Comparison of ENCODE assay signal across 9 cellular contexts in genomic region chr10:4770766-4771553, GRCh38. TPM values are rescaled to one million over a fixed set of nuclear protein-coding genes. Genes with fewer than 3 reads are reported as not detected.
DNase-seq lines count a peak whose midpoint lies in the region; ATAC-seq and TF ChIP-seq lines count a peak whose summit lies in the region.
"Had no signal": no experiment of that assay in that cellular context is flagged by ENCODE, and none has a peak within 500 bp of the region (broad histone marks: within the 10 kb centered on the region; RNA-seq: fewer than 3 reads in every experiment).

No MANE protein-coding gene starts in this region.

- DNase-seq in COLO829 (ENCODE audit: low spot score) (peak; percentile 81), NAMALWA (ENCODE audit: low spot score) (peak; percentile 10), mammary epithelial cell (peak; percentile 94), lung (ENCODE audit: low spot score) (no peak), GM13976 (ENCODE audit: low spot score) (no peak)
- no peak for DNase-seq in activated naive CD4-positive, alpha-beta T cell treated with Interleukin-2 at 50 U/mL for 16 hours

- TF ChIP-seq CTCF in mammary epithelial cell (conservative IDR thresholded peaks at IDR 0.05 in 1 of 2, IDR thresholded peaks at IDR 0.05 in 1 of 2; ENCODE audit: extremely low read depth in 1 of 2, insufficient read depth in 1 of 2, low read depth in 1 of 2, low read length in 2 of 2) (peak in 1 of 2 donors; percentile 43), lung (IDR thresholded peaks at IDR 0.05; ENCODE audit: control extremely low read depth, extremely low read depth) (no peak), GM13976 (IDR thresholded peaks at IDR 0.05; ENCODE audit: borderline replicate concordance, control extremely low read depth, extremely low read depth, insufficient read depth, missing control alignments) (no peak)

- in situ Hi-C loops in mammary epithelial cell (cut with MboI; ENCODE audit: low sequenced_read_pairs in 2 of 2) (loop anchor here (25.0 kb wide), 4 partner anchors 109 to 1534 kb away; no protein-coding TSS in a partner anchor), GM13976 (cut with MboI; ENCODE audit: low sequenced_read_pairs, unreplicated experiment) (loop anchor here (25.0 kb wide), 1 partner anchor 1534 kb away; no protein-coding TSS in a partner anchor)

- H3K27me3 ChIP-seq in mammary epithelial cell (ENCODE audit: insufficient read depth, low read length) (no peaks in the 10 kb centered on the region), lung (ENCODE audit: control insufficient read depth, insufficient read depth) (no peaks in the 10 kb centered on the region)

- H3K9me3 ChIP-seq in mammary epithelial cell (replicated peaks; ENCODE audit: insufficient read depth, low read length) (no peaks in the 10 kb centered on the region), lung (ENCODE audit: control insufficient read depth in 2 of 2, insufficient read depth in 1 of 2, low read length in 1 of 2) (no peaks in the 10 kb centered on the region)
- H3K9me3 ChIP-seq: HAP-1 had no signal

- H3K79me2 ChIP-seq in mammary epithelial cell (ENCODE audit: insufficient read depth, low read length): no peaks in the 10 kb centered on the region

- CTCF ChIA-PET in mammary epithelial cell (lab: Charles Lee; ENCODE audit: low non-redundant PET): interaction anchor here (0.6 kb wide), 1 partner anchor 210 kb away, joined by 3 read pairs; no protein-coding TSS in a partner anchor

- no peaks in the 10 kb centered on the region for H4K20me1 ChIP-seq in mammary epithelial cell (ENCODE audit: insufficient read depth, low read length)

- peak overlapping the region; percentile 94 for H3K9ac ChIP-seq in mammary epithelial cell (ENCODE audit: insufficient read depth, low read length)

- 3% methylated on average over 3 of the region's 3 CpGs for WGBS in mammary epithelial cell (ENCODE audit: low coverage, missing lambda C conversion rate)
- WGBS in lung, 2 donors: 17% methylated on average over 3 of the region's 3 CpGs

- H3K4me1 ChIP-seq in mammary epithelial cell (ENCODE audit: insufficient read depth, low read length) (peaks cover 50% of the 10 kb centered on the region), lung (ENCODE audit: control insufficient read depth in 2 of 2, insufficient read depth in 2 of 2, low read length in 2 of 2) (peaks cover 0 to 10% of the 10 kb centered on the region in 2 donors)
- H3K4me1 ChIP-seq: HAP-1 had no signal

- ATAC-seq in lung (ENCODE audit: insufficient read depth, low FRiP score) (peak; percentile 81), HG03280 (IDR thresholded peaks at IDR 0.05; ENCODE audit: unreplicated experiment) (no peak), GM21526 (IDR thresholded peaks at IDR 0.05; ENCODE audit: low FRiP score, unreplicated experiment) (no peak)

- peak overlapping the region in 1 of 3 experiments; percentile 6 for H3K4me3 ChIP-seq in mammary epithelial cell (replicated peaks in 1 of 3; ENCODE audit: insufficient read depth in 1 of 3, low read depth in 2 of 3, low read length in 3 of 3)
- no peak overlapping the region for H3K4me3 ChIP-seq in lung
- H3K4me3 ChIP-seq: HAP-1 had no signal

- intact Hi-C loops in mammary epithelial cell (cut with micrococcal nuclease): loop anchor here (1.0 to 10.0 kb wide), 7 partner anchors 44 to 1574 kb away; partner anchors contain the start of gene KLF6

- BruUV-seq in mammary epithelial cell (replicated peaks; lab: Mats Ljungman, UMichigan): TSS peak; percentile 79

- H3K4me2 ChIP-seq in mammary epithelial cell (ENCODE audit: insufficient read depth, low read depth, low read length): peak overlapping the region; percentile 75

- dilution Hi-C loops in mammary epithelial cell (cut with HindIII; ENCODE audit: low sequenced_read_pairs): loop anchor here (25.0 kb wide), 1 partner anchor 1559 kb away; no protein-coding TSS in a partner anchor

- H3K36me3 ChIP-seq in mammary epithelial cell (ENCODE audit: insufficient read depth, low read length) (no peaks in the 10 kb centered on the region), lung (ENCODE audit: control insufficient read depth in 2 of 2, insufficient read depth in 2 of 2, low read length in 2 of 2) (no peaks in the 10 kb centered on the region)
- H3K36me3 ChIP-seq: HAP-1 had no signal

- no peak overlapping the region for H2AFZ ChIP-seq in mammary epithelial cell (ENCODE audit: low read depth, low read length)

- H3K27ac ChIP-seq in mammary epithelial cell (ENCODE audit: insufficient read depth, low read depth, low read length) (peak overlapping the region; percentile 100), lung (ENCODE audit: low read depth in 1 of 2, low read length in 1 of 2) (peak overlapping the region in 1 of 2 donors; percentile 87)

RNA-seq across cellular contexts. Expression of gene AKR1E2, which starts 55.0 kb away (rescaled TPM):
- total RNA-seq in mammary epithelial cell: 10 to 100 TPM in 1 of 2 donors, 1 to 10 TPM in 1; 9.8 to 20.5 TPM
- not detected for polyA plus RNA-seq in mammary epithelial cell
- not detected for polyA minus RNA-seq in mammary epithelial cell
- 1 to 10 TPM; 5.6 to 7.5 TPM for total RNA-seq in lung
- polyA plus RNA-seq in lung: 1 to 10 TPM; 1.5 to 2.1 TPM

Comparison
In these comparisons a context has a peak if more than half of its experiments do, and no peak if none do; other contexts are left out.
1. DNase-seq: peak in COLO829 (single experiment), NAMALWA (single experiment) and mammary epithelial cell (single experiment); none in lung (single experiment), activated naive CD4-positive, alpha-beta T cell treated with Interleukin-2 at 50 U/mL for 16 hours (single experiment) and GM13976 (single experiment).